In the genomic region with DNA sequence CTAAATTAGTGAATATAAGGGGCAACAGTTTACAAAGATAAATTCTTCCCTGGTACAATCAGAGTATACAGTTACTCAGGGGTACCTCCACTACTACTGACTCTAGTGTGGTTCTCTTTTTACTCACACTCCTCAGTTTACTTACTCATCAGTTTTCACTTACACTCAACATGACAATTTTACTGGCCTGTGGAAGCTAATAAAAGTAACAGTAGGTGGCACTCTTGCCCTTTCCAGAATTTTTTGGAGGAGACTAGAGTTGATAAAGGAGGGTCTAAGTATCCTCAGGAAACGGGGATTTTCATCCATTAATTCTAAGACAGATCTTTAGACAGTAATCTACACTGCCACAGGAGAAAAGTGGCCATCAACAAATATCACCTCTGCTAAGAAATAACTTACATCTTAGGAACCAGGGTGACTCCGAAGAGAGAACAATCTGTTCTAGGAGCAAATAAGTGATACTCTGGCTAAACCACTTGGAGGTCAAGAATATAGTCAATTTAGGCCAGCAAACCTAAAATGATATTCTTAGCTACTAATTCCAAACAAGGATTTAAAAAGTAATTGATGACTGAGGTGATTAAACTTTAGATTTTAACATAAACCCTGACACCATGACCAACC, we compare ENCODE assay signal across 9 cellular contexts.
DNase-seq lines count a peak whose midpoint lies in the region; FAIRE-seq and TF ChIP-seq lines count a peak whose summit lies in the region.
"Had no signal": no experiment of that assay in that cellular context is flagged by ENCODE, and none has a peak within 500 bp of the region (broad histone marks: within the 10 kb centered on the region; RNA-seq: fewer than 3 reads in every experiment).

No MANE protein-coding gene starts in this region.

- H3K36me3 Mint-ChIP-seq in activated T-cell treated with anti-CD3 and anti-CD28 coated beads, Interleukin-2, amount 50 U/mL, for 24 hours (ENCODE audit: low read depth) = peaks cover 90% of the 10 kb centered on the region

- H3K4me1 ChIP-seq in Loucy (ENCODE audit: insufficient read depth, low read length, poor library complexity, severe bottlenecking) (no peaks in the 10 kb centered on the region), ovary (ENCODE audit: insufficient read depth) (no peaks in the 10 kb centered on the region)

- H3K36me3 ChIP-seq in Loucy (ENCODE audit: insufficient read depth, low read length) (peaks cover 79% of the 10 kb centered on the region), ovary (no peaks in the 10 kb centered on the region)

- H3K27me3 ChIP-seq in Loucy (ENCODE audit: insufficient read depth, low read length, poor library complexity, severe bottlenecking) = no peaks in the 10 kb centered on the region
- no peaks in the 10 kb centered on the region for H3K27me3 ChIP-seq in ovary

- WGBS in ovary, 3 donors = 38 to 44% (median 44%) methylated on average over 2 of the region's 2 CpGs

- no peak overlapping the region for H3K27ac ChIP-seq in ovary

- H3K27ac Mint-ChIP-seq in activated T-cell treated with anti-CD3 and anti-CD28 coated beads, Interleukin-2, amount 50 U/mL, for 24 hours = no peak overlapping the region
- H3K27ac Mint-ChIP-seq: dendritic cell treated with granulocyte-macrophage colony-stimulating factor and Interleukin-4, amounts not matched to agents 40 ng/mL and 50 ng/mL, for 4 days had no signal

- peak; percentile 77 for FAIRE-seq in TTC549 (lab: Jason Lieb, UNC)

- no peak overlapping the region for H3K9ac ChIP-seq in Loucy (ENCODE audit: low read depth, low read length, poor library complexity, severe bottlenecking)

- no peaks in the 10 kb centered on the region; the same call in 1 of the 2 replicates for H3K79me2 ChIP-seq in Loucy (ENCODE audit: insufficient read depth, low read length)

- H3K4me1 Mint-ChIP-seq in activated T-cell treated with anti-CD3 and anti-CD28 coated beads, Interleukin-2, amount 50 U/mL, for 24 hours (ENCODE audit: low read depth) = peaks cover 25% of the 10 kb centered on the region

- H3K9me2 ChIP-seq in Loucy (replicated peaks; ENCODE audit: low read depth, low read length) = no peaks in the 10 kb centered on the region

- no peak overlapping the region for H3K4me3 ChIP-seq in Loucy (ENCODE audit: low read length, poor library complexity, severe bottlenecking)
- H3K4me3 ChIP-seq in ovary = no peak overlapping the region

- intact Hi-C loops in ovary (cut with DNase I) = loop anchor here (5.0 to 10.0 kb wide), 4 partner anchors 209 to 421 kb away; no protein-coding TSS in a partner anchor

- no peaks in the 10 kb centered on the region for H3K9me3 Mint-ChIP-seq in activated T-cell treated with anti-CD3 and anti-CD28 coated beads, Interleukin-2, amount 50 U/mL, for 24 hours
- H3K9me3 Mint-ChIP-seq: dendritic cell treated with granulocyte-macrophage colony-stimulating factor and Interleukin-4, amounts not matched to agents 40 ng/mL and 50 ng/mL, for 4 days had no signal

- H2AFZ ChIP-seq in Loucy (ENCODE audit: low read length) = no peak overlapping the region

- DNase-seq in activated T-cell treated with anti-CD3 and anti-CD28 coated beads for 24 hours (ENCODE audit: low read depth) = peak; percentile 24
- no peak for DNase-seq in activated T-cell treated with anti-CD3 and anti-CD28 coated beads, Interleukin-2, amount 50 U/mL, for 24 hours
- DNase-seq in foreskin melanocyte = peak; percentile 59
- no peak for DNase-seq in ovary
- DNase-seq in mucosa of gallbladder (ENCODE audit: low spot score) = no peak
- no peak for DNase-seq in NK-92 (lab: John Stamatoyannopoulos, UW; ENCODE audit: unreplicated experiment)

- H3F3A ChIP-seq in Loucy (ENCODE audit: low read depth) = no peaks in the 10 kb centered on the region

- H4K20me1 ChIP-seq in Loucy (ENCODE audit: insufficient read depth, low read length, poor library complexity, severe bottlenecking) = no peaks in the 10 kb centered on the region

- H3K4me2 ChIP-seq in Loucy (ENCODE audit: low read depth, low read length, poor library complexity, severe bottlenecking) = no peak overlapping the region

- H3K27me3 Mint-ChIP-seq in activated T-cell treated with anti-CD3 and anti-CD28 coated beads, Interleukin-2, amount 50 U/mL, for 24 hours = no peaks in the 10 kb centered on the region
- H3K27me3 Mint-ChIP-seq: dendritic cell treated with granulocyte-macrophage colony-stimulating factor and Interleukin-4, amounts not matched to agents 40 ng/mL and 50 ng/mL, for 4 days had no signal

- no peak for TF ChIP-seq EP300 in ovary (IDR thresholded peaks at IDR 0.05)

- H3K4me3 Mint-ChIP-seq in activated T-cell treated with anti-CD3 and anti-CD28 coated beads, Interleukin-2, amount 50 U/mL, for 24 hours = no peak overlapping the region
- H3K4me3 Mint-ChIP-seq: dendritic cell treated with granulocyte-macrophage colony-stimulating factor and Interleukin-4, amounts not matched to agents 40 ng/mL and 50 ng/mL, for 4 days had no signal

- no peak for TF ChIP-seq POLR2A in ovary (IDR thresholded peaks at IDR 0.05)

- TF ChIP-seq CTCF in Loucy (conservative IDR thresholded peaks at IDR 0.05; ENCODE audit: low read length) (peak; percentile 89), ovary (IDR thresholded peaks at IDR 0.05) (peak; percentile 58 to 66 (median 60))

- H3K9me3 ChIP-seq in Loucy (ENCODE audit: insufficient read depth, low read depth, low read length) = no peaks in the 10 kb centered on the region
- no peaks in the 10 kb centered on the region for H3K9me3 ChIP-seq in ovary

Comparison
In these comparisons a context has a peak if more than half of its experiments do, and no peak if none do; other contexts are left out.
1. DNase-seq: peak in activated T-cell treated with anti-CD3 and anti-CD28 coated beads for 24 hours (single experiment) and foreskin melanocyte (single experiment); none in activated T-cell treated with anti-CD3 and anti-CD28 coated beads, Interleukin-2, amount 50 U/mL, for 24 hours (single experiment), ovary (0 of 5), mucosa of gallbladder (single experiment) and NK-92 (single experiment).